In the genomic region with DNA sequence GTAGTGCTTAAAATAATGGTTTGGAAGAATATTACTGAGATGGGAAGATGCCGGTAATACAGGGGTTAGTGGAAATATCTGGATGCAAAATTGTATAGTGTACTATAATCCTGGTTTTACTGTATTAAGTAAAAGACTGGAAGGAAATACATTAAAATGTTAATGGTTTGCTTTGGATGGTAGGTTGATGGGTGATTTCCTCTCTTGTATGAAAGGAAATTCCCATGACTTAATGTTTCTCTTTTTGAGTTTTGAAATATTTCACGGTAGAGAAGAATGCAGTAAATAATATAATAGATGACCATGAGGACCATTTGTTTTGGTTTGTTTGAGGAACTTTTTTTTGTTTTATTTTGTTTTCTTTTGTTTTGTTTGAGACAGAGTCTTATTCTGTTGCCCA, we compare ENCODE assay signal across 17 cellular contexts. TPM values are rescaled to one million over a fixed set of nuclear protein-coding genes. Genes with fewer than 3 reads are reported as not detected.
DNase-seq lines count a peak whose midpoint lies in the region; ATAC-seq and TF ChIP-seq lines count a peak whose summit lies in the region.
"Had no signal": no experiment of that assay in that cellular context is flagged by ENCODE, and none has a peak within 500 bp of the region (broad histone marks: within the 10 kb centered on the region; RNA-seq: fewer than 3 reads in every experiment).

No MANE protein-coding gene starts in this region.

- H3K4me3 ChIP-seq in ascending aorta, result no peak overlapping the region
- no peak overlapping the region for H3K4me3 ChIP-seq in trophoblast cell (ENCODE audit: low read depth, low read length)
- no peak overlapping the region for H3K4me3 ChIP-seq in testis
- H3K4me3 ChIP-seq in SJCRH30, result no peak overlapping the region

- H3K14ac ChIP-seq in trophoblast cell (ENCODE audit: low read length), result no peak overlapping the region

- no peaks in the 10 kb centered on the region for H3K9me3 ChIP-seq in ascending aorta
- H3K9me3 ChIP-seq in trophoblast cell (ENCODE audit: insufficient read depth, low read depth, low read length), result no peaks in the 10 kb centered on the region
- H3K9me3 ChIP-seq in testis, result no peaks in the 10 kb centered on the region
- no peaks in the 10 kb centered on the region for H3K9me3 ChIP-seq in SJCRH30 (replicated peaks)

- H3K36me3 ChIP-seq in ascending aorta (no peaks in the 10 kb centered on the region), trophoblast cell (ENCODE audit: control insufficient read depth in 1 of 2, insufficient read depth in 2 of 2, low read length in 2 of 2) (no peaks in the 10 kb centered on the region), testis (ENCODE audit: low read depth, missing control alignments) (no peaks in the 10 kb centered on the region), SJCRH30 (peaks cover 17% of the 10 kb centered on the region)

- no peak overlapping the region for H2BK120ac ChIP-seq in trophoblast cell (ENCODE audit: insufficient read depth, low read length, poor library complexity)

- no peak overlapping the region for H3K9ac ChIP-seq in trophoblast cell (ENCODE audit: low read length)

- H3K4ac ChIP-seq in trophoblast cell (ENCODE audit: low read depth, low read length), result no peak overlapping the region

- H4K91ac ChIP-seq in trophoblast cell (ENCODE audit: low read depth, low read length), result peak overlapping the region; percentile 14

- intact Hi-C loops in ascending aorta (cut with DNase I), result no loop called here
- intact Hi-C loops in testis (cut with DNase I; ENCODE audit: low total_unique reads), result no loop called here

- H3K79me1 ChIP-seq in trophoblast cell (ENCODE audit: low read length), result peaks cover 9% of the 10 kb centered on the region

- peak overlapping the region; percentile 80 for H2BK12ac ChIP-seq in trophoblast cell (ENCODE audit: low read length)

- no peak for ATAC-seq in GM21529 (IDR thresholded peaks at IDR 0.05; ENCODE audit: unreplicated experiment)
- no peak for ATAC-seq in GM19035 (IDR thresholded peaks at IDR 0.05; ENCODE audit: unreplicated experiment)

- H3K27me3 ChIP-seq in ascending aorta (no peaks in the 10 kb centered on the region), trophoblast cell (ENCODE audit: insufficient read depth, low read length) (no peaks in the 10 kb centered on the region), testis (no peaks in the 10 kb centered on the region), SJCRH30 (no peaks in the 10 kb centered on the region)

- DNase-seq in ascending aorta (ENCODE audit: low spot score in 2 of 2) (no peak), dermis microvascular lymphatic vessel endothelial cell (ENCODE audit: low read depth in 2 of 2) (peak; percentile 82 to 83), trophoblast cell (no peak), testis (no peak), SJCRH30 (no peak)
- DNase-seq: ACHN; Calu3; CD4-positive, CD25-positive, alpha-beta regulatory T cell; DMS79 treated with DMSO at 0.1 percent for 48 hours; GOT3; Karpas-422; NCI-H1417; NCI-H2029; NCI-H510A; NCI-H82 had no signal

- H2BK5ac ChIP-seq in trophoblast cell (ENCODE audit: low read depth, low read length, poor library complexity), result no peak overlapping the region

- H4K12ac ChIP-seq in trophoblast cell (ENCODE audit: low read depth, low read length), result no peak overlapping the region

- H4K8ac ChIP-seq in trophoblast cell (ENCODE audit: low read depth, low read length), result no peak overlapping the region

- no peak overlapping the region for H3K4me2 ChIP-seq in trophoblast cell (ENCODE audit: low read length)

- no CpG with 5 or more reads among the region's 2 CpGs for WGBS in trophoblast cell (ENCODE audit: extremely low coverage, insufficient coverage, insufficient read length)
- 55 to 56% methylated on average over 2 of the region's 2 CpGs for WGBS in testis, 2 donors

- H3K4me1 ChIP-seq in ascending aorta (peaks cover 2 to 40% of the 10 kb centered on the region in 2 donors), trophoblast cell (ENCODE audit: control insufficient read depth in 1 of 2, insufficient read depth in 2 of 2, low read length in 2 of 2) (peaks cover 2 to 8% of the 10 kb centered on the region in 2 experiments), testis (peaks cover 55% of the 10 kb centered on the region), SJCRH30 (peaks cover 11% of the 10 kb centered on the region)

- peaks cover 2% of the 10 kb centered on the region for H3K79me2 ChIP-seq in trophoblast cell (ENCODE audit: control insufficient read depth, insufficient read depth, low read length, poor library complexity)

- peak overlapping the region; percentile 27 to 42 for H3K27ac ChIP-seq in ascending aorta
- H3K27ac ChIP-seq in trophoblast cell (ENCODE audit: low read depth, low read length), result no peak overlapping the region
- peak overlapping the region; percentile 16 to 62 for H3K27ac ChIP-seq in testis
- no peak overlapping the region for H3K27ac ChIP-seq in SJCRH30

- H2AFZ ChIP-seq in trophoblast cell (ENCODE audit: insufficient read depth, low read length, poor library complexity), result no peak overlapping the region

- no peak for TF ChIP-seq POLR2A in testis (IDR thresholded peaks at IDR 0.05)

- no peak overlapping the region for H2AK5ac ChIP-seq in trophoblast cell (ENCODE audit: low read length)

- no peak overlapping the region for H3K18ac ChIP-seq in trophoblast cell (ENCODE audit: low read length)

- H3K23ac ChIP-seq in trophoblast cell (ENCODE audit: low read length), result no peak overlapping the region

- TF ChIP-seq CTCF in ascending aorta (IDR thresholded peaks at IDR 0.05) (no peak), testis (IDR thresholded peaks at IDR 0.05) (no peak)

RNA-seq across cellular contexts. Expression of gene SPTBN1, which starts 8.2 kb away (rescaled TPM):
- total RNA-seq in ascending aorta, result 246 TPM
- total RNA-seq in dermis microvascular lymphatic vessel endothelial cell, result 450 and 659 TPM in 2 replicates
- 86.0 and 88.0 TPM in 2 replicates for polyA plus RNA-seq in trophoblast cell (2013)
- total RNA-seq in testis, result 100 to 1,000 TPM; 278 to 366 TPM
- 143 TPM for polyA plus RNA-seq in testis (ENCODE audit: insufficient read depth, low read depth, low replicate concordance)
- total RNA-seq in SJCRH30 (2014; rRNA removed; shearing (Covaris generic)), result 258 and 260 TPM in 2 replicates

Comparison
In these comparisons a context has a peak if more than half of its experiments do, and no peak if none do; other contexts are left out.
1. DNase-seq: peak in dermis microvascular lymphatic vessel endothelial cell (2 of 2); none in ascending aorta (0 of 2), trophoblast cell (0 of 2), testis (single experiment) and SJCRH30 (0 of 2).
2. H3K27ac ChIP-seq: peak in ascending aorta (2 of 2) and testis (2 of 2); none in trophoblast cell (single experiment) and SJCRH30 (single experiment).